14 cellular contexts compared by ENCODE assay signal in the genomic region with DNA sequence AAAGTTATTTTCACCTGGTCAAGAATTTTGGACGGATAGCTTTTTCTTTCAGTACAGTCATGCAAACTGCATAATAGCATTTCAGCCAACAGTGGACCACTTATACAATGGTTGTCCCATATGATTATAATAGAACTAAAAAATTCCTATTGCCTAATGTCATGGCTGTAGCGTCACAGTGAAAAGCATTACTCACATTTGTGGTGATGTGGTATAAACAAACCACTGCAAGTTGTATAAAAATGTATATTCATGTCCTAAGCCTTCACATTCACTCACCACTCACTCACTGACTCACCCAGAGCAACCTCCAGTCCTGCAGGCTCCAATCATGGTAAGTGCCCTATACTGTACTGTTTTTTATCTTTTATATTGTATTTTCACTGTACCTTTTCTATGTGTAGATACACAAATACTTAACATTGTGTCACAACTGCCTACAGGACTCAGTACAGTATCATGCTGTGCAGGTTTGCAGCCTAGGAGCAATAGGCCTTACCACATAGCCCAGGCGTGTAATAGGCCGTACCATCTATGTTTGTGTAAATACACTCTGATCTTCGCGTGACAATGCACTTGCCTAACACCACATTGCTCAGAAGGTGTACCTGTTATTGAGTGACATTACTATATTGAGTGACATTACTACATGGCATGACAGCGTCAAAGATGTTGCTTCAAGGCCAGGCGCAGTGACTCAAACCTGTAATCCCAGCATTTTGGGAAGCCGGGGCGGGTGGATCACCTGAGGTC. TPM values are rescaled to one million over a fixed set of nuclear protein-coding genes. Genes with fewer than 3 reads are reported as not detected.
A peak's percentile ranks its signal among the peaks of the same experiment; 100 is the strongest.
DNase-seq lines count a peak whose midpoint lies in the region; ATAC-seq and TF ChIP-seq lines count a peak whose summit lies in the region.
"Had no signal": no experiment of that assay in that cellular context is flagged by ENCODE, and none has a peak within 500 bp of the region (broad histone marks: within the 10 kb centered on the region; RNA-seq: fewer than 3 reads in every experiment).

No MANE protein-coding gene starts in this region.

- intact Hi-C loops in PC-3 (cut with micrococcal nuclease) (no loop called here), lower leg skin (cut with DNase I; ENCODE audit: low total_unique reads) (no loop called here)

- 90 to 94% methylated on average over 10 of the region's 10 CpGs for WGBS in lower leg skin, 2 donors

- H3K36me3 ChIP-seq in PC-3 (ENCODE audit: low read depth, low read length) = peaks cover 9% of the 10 kb centered on the region; the same call in 1 of the 2 replicates
- H3K36me3 ChIP-seq: pancreas, vagina had no signal

- TF ChIP-seq CTCF in PC-3 (conservative IDR thresholded peaks at IDR 0.05; ENCODE audit: low read depth, low read length) = no peak
- TF ChIP-seq CTCF in epithelial cell of esophagus (IDR thresholded peaks at IDR 0.05; ENCODE audit: insufficient read depth, low read depth, low read length, missing control alignments) = no peak
- TF ChIP-seq CTCF in lower leg skin (IDR thresholded peaks at IDR 0.05) = no peak

- no peak overlapping the region for H3K4me3 Mint-ChIP-seq in activated naive CD8-positive, alpha-beta T cell treated with anti-CD3 and anti-CD28 coated beads, Interleukin-2, amount 50 U/mL, for 24 hours
- H3K4me3 Mint-ChIP-seq in activated naive CD8-positive, alpha-beta T cell treated with anti-CD3 and anti-CD28 coated beads for 36 hours = no peak overlapping the region

- H3K27me3 Mint-ChIP-seq in activated naive CD8-positive, alpha-beta T cell treated with anti-CD3 and anti-CD28 coated beads, Interleukin-2, amount 50 U/mL, for 24 hours = no peaks in the 10 kb centered on the region
- no peaks in the 10 kb centered on the region for H3K27me3 Mint-ChIP-seq in activated naive CD8-positive, alpha-beta T cell treated with anti-CD3 and anti-CD28 coated beads for 36 hours

- H3K79me2 ChIP-seq in PC-3 (ENCODE audit: low read length) = peaks cover 53% of the 10 kb centered on the region

- H3K4me2 ChIP-seq in PC-3 (ENCODE audit: low read length) = peak overlapping the region; percentile 27

- no peaks in the 10 kb centered on the region for H3K9me2 ChIP-seq in PC-3 (replicated peaks; ENCODE audit: low read length)

- peaks cover 9% of the 10 kb centered on the region for H3F3A ChIP-seq in PC-3 (ENCODE audit: low read length, unreplicated experiment)

- H3K4me1 Mint-ChIP-seq in activated naive CD8-positive, alpha-beta T cell treated with anti-CD3 and anti-CD28 coated beads, Interleukin-2, amount 50 U/mL, for 24 hours = peaks cover 19% of the 10 kb centered on the region
- peaks cover 6% of the 10 kb centered on the region for H3K4me1 Mint-ChIP-seq in activated naive CD8-positive, alpha-beta T cell treated with anti-CD3 and anti-CD28 coated beads for 36 hours

- H3K27me3 ChIP-seq in PC-3 (ENCODE audit: low read length) = no peaks in the 10 kb centered on the region
- H3K27me3 ChIP-seq: pancreas, vagina had no signal

- DNase-seq in activated naive CD8-positive, alpha-beta T cell treated with anti-CD3 and anti-CD28 coated beads, Interleukin-2, amount 50 U/mL, for 24 hours = no peak
- no peak for DNase-seq in activated naive CD8-positive, alpha-beta T cell treated with anti-CD3 and anti-CD28 coated beads for 36 hours
- DNase-seq in PC-3 = peak; percentile 95
- DNase-seq in epithelial cell of esophagus (ENCODE audit: low read depth) = peak; percentile 92
- no peak for DNase-seq in stimulated activated naive CD8-positive, alpha-beta T cell treated with anti-CD3 and anti-CD28 coated beads, Interleukin-15, Interleukin-2, amounts not matched to agents 100 U/mL and 50 U/mL, for 24 hours
- no peak for DNase-seq in lower leg skin (ENCODE audit: low spot score in 2 of 2)
- no peak for DNase-seq in DMS 273 (lab: John Stamatoyannopoulos, UW; ENCODE audit: unreplicated experiment)
- DNase-seq: activated gamma-delta T cell treated with Interleukin-2 at 50 U/mL for 16 hours, Kasumi-1, left cardiac atrium, pancreas had no signal

- H3K4me3 ChIP-seq in PC-3 (ENCODE audit: low read length) = no peak overlapping the region
- H3K4me3 ChIP-seq in epithelial cell of esophagus (ENCODE audit: low read length) = no peak overlapping the region
- no peak overlapping the region for H3K4me3 ChIP-seq in lower leg skin (ENCODE audit: low read depth, poor library complexity, severe bottlenecking)
- H3K4me3 ChIP-seq: pancreas, vagina had no signal

- CTCF ChIA-PET in PC-3 (lab: Charles Lee) = interaction anchor here (0.6 kb wide), 1 partner anchor 194 kb away, joined by 5 read pairs; no protein-coding TSS in a partner anchor

- peak overlapping the region; percentile 85 for H3K27ac ChIP-seq in PC-3 (ENCODE audit: low read length)
- H3K27ac ChIP-seq: C4-2B, pancreas, vagina had no signal

- H3K36me3 Mint-ChIP-seq in activated naive CD8-positive, alpha-beta T cell treated with anti-CD3 and anti-CD28 coated beads, Interleukin-2, amount 50 U/mL, for 24 hours (ENCODE audit: low read depth) = peaks cover 15% of the 10 kb centered on the region
- peaks cover 14% of the 10 kb centered on the region for H3K36me3 Mint-ChIP-seq in activated naive CD8-positive, alpha-beta T cell treated with anti-CD3 and anti-CD28 coated beads for 36 hours

- BruUV-seq in PC-3 (replicated peaks; lab: Mats Ljungman, UMichigan) = no TSS peak

- no peak overlapping the region for H3K27ac Mint-ChIP-seq in activated naive CD8-positive, alpha-beta T cell treated with anti-CD3 and anti-CD28 coated beads, Interleukin-2, amount 50 U/mL, for 24 hours
- H3K27ac Mint-ChIP-seq in activated naive CD8-positive, alpha-beta T cell treated with anti-CD3 and anti-CD28 coated beads for 36 hours = no peak overlapping the region

- no peak overlapping the region for H3K9ac ChIP-seq in PC-3 (ENCODE audit: low read length)

- POLR2A ChIA-PET in PC-3 (lab: Charles Lee; ENCODE audit: unreplicated experiment) = no interaction called here

- H2AFZ ChIP-seq in PC-3 (ENCODE audit: low read length) = no peak overlapping the region

- peaks cover 14% of the 10 kb centered on the region for H3K9me3 ChIP-seq in PC-3 (ENCODE audit: low read length)
- H3K9me3 ChIP-seq: pancreas, vagina had no signal

- no peaks in the 10 kb centered on the region for H3K9me3 Mint-ChIP-seq in activated naive CD8-positive, alpha-beta T cell treated with anti-CD3 and anti-CD28 coated beads, Interleukin-2, amount 50 U/mL, for 24 hours
- H3K9me3 Mint-ChIP-seq in activated naive CD8-positive, alpha-beta T cell treated with anti-CD3 and anti-CD28 coated beads for 36 hours = no peaks in the 10 kb centered on the region

- peaks cover 10% of the 10 kb centered on the region for H3K4me1 ChIP-seq in PC-3 (ENCODE audit: insufficient read depth, low read length)
- H3K4me1 ChIP-seq: pancreas, vagina had no signal

- H4K20me1 ChIP-seq in PC-3 (ENCODE audit: low read length) = no peaks in the 10 kb centered on the region

- TF ChIP-seq POLR2A in lower leg skin (IDR thresholded peaks at IDR 0.05) = no peak

- peak; percentile 95 for ATAC-seq in activated naive CD8-positive, alpha-beta T cell treated with anti-CD3 and anti-CD28 coated beads, Interleukin-2, amount 50 U/mL, for 24 hours
- ATAC-seq in PC-3 (peak; percentile 97), HG02970 (IDR thresholded peaks at IDR 0.05; ENCODE audit: low FRiP score, unreplicated experiment) (no peak)
- peak; percentile 93 for ATAC-seq in stimulated activated naive CD8-positive, alpha-beta T cell treated with anti-CD3 and anti-CD28 coated beads, Interleukin-15, Interleukin-2, amounts not matched to agents 100 U/mL and 50 U/mL, for 24 hours
- ATAC-seq: left cardiac atrium, pancreas had no signal

RNA-seq across cellular contexts. Expression of a gene that starts 17.9 kb away (rescaled TPM):
- 10 to 100 TPM; 18.1 to 18.4 TPM for total RNA-seq in activated naive CD8-positive, alpha-beta T cell treated with anti-CD3 and anti-CD28 coated beads for 36 hours
- total RNA-seq in PC-3 (2014; rRNA removed) (48.3 and 64.2 TPM in 2 replicates), lower leg skin (100 to 1,000 TPM in 2 of 4 donors, 10 to 100 TPM in 2; 51.7 to 121 (median 103) TPM)

RNA-seq across cellular contexts. Expression of a gene that starts 34.7 kb away (rescaled TPM):
- 10 to 100 TPM; 33.9 to 34.1 TPM for total RNA-seq in activated naive CD8-positive, alpha-beta T cell treated with anti-CD3 and anti-CD28 coated beads for 36 hours
- 27.5 and 28.1 TPM in 2 replicates for total RNA-seq in PC-3 (2014; rRNA removed)
- 1 to 10 TPM in 3 of 4 donors, under 1 TPM in 1; 0.63 to 2.8 (median 1.4) TPM for total RNA-seq in lower leg skin

Comparison
In these comparisons a context has a peak if more than half of its experiments do, and no peak if none do; other contexts are left out.
1. DNase-seq: peak in PC-3 (single experiment) and epithelial cell of esophagus (single experiment); none in activated naive CD8-positive, alpha-beta T cell treated with anti-CD3 and anti-CD28 coated beads, Interleukin-2, amount 50 U/mL, for 24 hours (single experiment), activated naive CD8-positive, alpha-beta T cell treated with anti-CD3 and anti-CD28 coated beads for 36 hours (single experiment), stimulated activated naive CD8-positive, alpha-beta T cell treated with anti-CD3 and anti-CD28 coated beads, Interleukin-15, Interleukin-2, amounts not matched to agents 100 U/mL and 50 U/mL, for 24 hours (single experiment), lower leg skin (0 of 2) and DMS 273 (single experiment).